3 cellular contexts compared by ENCODE assay signal in the genomic region with DNA sequence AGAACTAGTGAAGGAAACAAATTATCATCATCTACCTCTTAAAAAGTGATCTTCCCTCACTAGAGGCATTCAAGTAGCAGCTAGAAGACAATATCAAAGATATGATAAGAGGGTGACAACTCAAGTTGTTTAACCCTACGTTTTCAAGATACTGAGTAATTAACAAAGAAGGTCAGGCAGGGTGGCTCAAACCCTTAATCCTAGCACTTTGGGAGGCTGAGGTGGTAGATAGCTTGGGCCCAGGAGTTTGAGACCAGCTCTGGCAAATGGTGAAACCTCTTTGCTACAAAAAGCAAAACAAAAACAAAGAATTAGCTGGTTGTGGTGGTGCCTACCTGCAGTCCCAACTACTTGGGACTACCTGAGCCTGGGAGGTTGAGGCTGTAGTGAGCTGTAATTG.
"Had no signal": no experiment of that assay in that cellular context is flagged by ENCODE, and none has a peak within 500 bp of the region (broad histone marks: within the 10 kb centered on the region; RNA-seq: fewer than 3 reads in every experiment).

No MANE protein-coding gene starts in this region.

- DNase-seq: GDM1, GF-D8 had no signal

- H3K4me3 ChIP-seq: GM12878 had no signal
